ENCODE assay signal across 18 cellular contexts in genomic region chr4:172654482-172654881, GRCh38.
DNase-seq lines count a peak whose midpoint lies in the region; ATAC-seq and TF ChIP-seq lines count a peak whose summit lies in the region.
"Had no signal": no experiment of that assay in that cellular context is flagged by ENCODE, and none has a peak within 500 bp of the region (broad histone marks: within the 10 kb centered on the region; RNA-seq: fewer than 3 reads in every experiment).

No MANE protein-coding gene starts in this region.

- H3K36me3 Mint-ChIP-seq in endodermal cell (ENCODE audit: low read depth), result no peaks in the 10 kb centered on the region
- H3K36me3 Mint-ChIP-seq: CD8-positive, alpha-beta memory T cell had no signal

- TF ChIP-seq CTCF in endodermal cell (conservative IDR thresholded peaks at IDR 0.05), result no peak

- H3K4me3 ChIP-seq in endodermal cell (ENCODE audit: low read length), result no peak overlapping the region
- H3K4me3 ChIP-seq: A549 had no signal

- no peak overlapping the region for H3K27ac ChIP-seq in endodermal cell (ENCODE audit: low read depth, low read length)
- H3K27ac ChIP-seq: A549 had no signal

- peaks cover 3% of the 10 kb centered on the region for H3K4me1 Mint-ChIP-seq in endodermal cell
- H3K4me1 Mint-ChIP-seq: CD8-positive, alpha-beta memory T cell had no signal

- H3K27me3 Mint-ChIP-seq in endodermal cell (ENCODE audit: insufficient read depth), result no peaks in the 10 kb centered on the region
- H3K27me3 Mint-ChIP-seq: CD8-positive, alpha-beta memory T cell had no signal

- H3K9me3 Mint-ChIP-seq in endodermal cell, result peaks cover 2% of the 10 kb centered on the region
- H3K9me3 Mint-ChIP-seq: H9 had no signal

- no peak for ATAC-seq in GM18909 (IDR thresholded peaks at IDR 0.05; ENCODE audit: poor library complexity, unreplicated experiment)
- no peak for ATAC-seq in left lobe of liver
- ATAC-seq: A549, Panc1, SK-N-SH treated with all-trans-retinoic acid at 6 μM for 48 hours had no signal

- 80 to 96% methylated on average over 2 to 3 of the region's 3 CpGs for WGBS in endodermal cell (ENCODE audit: insufficient coverage in 1 of 2, insufficient read length in 1 of 2), 2 experiments

- H3K27me3 ChIP-seq in endodermal cell (ENCODE audit: control insufficient read depth, insufficient read depth, low read length, poor library complexity, severe bottlenecking), result no peaks in the 10 kb centered on the region

- no peak overlapping the region for H3K4me3 Mint-ChIP-seq in endodermal cell
- H3K4me3 Mint-ChIP-seq: CD8-positive, alpha-beta memory T cell; H9 had no signal

- no peak overlapping the region for H3K27ac Mint-ChIP-seq in endodermal cell
- H3K27ac Mint-ChIP-seq: CD8-positive, alpha-beta memory T cell; H9 had no signal

- no peaks in the 10 kb centered on the region for H3K9me3 ChIP-seq in endodermal cell (ENCODE audit: control insufficient read depth, low read length)
- H3K9me3 ChIP-seq: A549 had no signal

- DNase-seq in Ammon's horn (ENCODE audit: low spot score), result peak; percentile 5
- peak; percentile 7 for DNase-seq in DMS53 treated with DMSO at 0.1 percent for 48 hours (lab: John Stamatoyannopoulos, UW; ENCODE audit: unreplicated experiment)
- DNase-seq in NCI-H82 treated with DMSO at 0.1 percent for 48 hours (lab: John Stamatoyannopoulos, UW; ENCODE audit: unreplicated experiment), result peak; percentile 44
- peak; percentile 75 for DNase-seq in kidney tubule cell (ENCODE audit: low spot score)
- no peak for DNase-seq in stimulated activated CD4-positive, alpha-beta T cell treated with anti-CD3 and anti-CD28 coated beads, Interleukin-4, amount 100 ng/mL, for 24 hours
- DNase-seq in left lobe of liver (ENCODE audit: low spot score), result no peak
- DNase-seq in endodermal cell, result no peak
- DNase-seq: CD8-positive, alpha-beta memory T cell; DMS 273 treated with DMSO at 0.1 percent for 48 hours; EL; H9; MM.1S; NK-92 treated with Interleukin-12 subunit alpha and Interleukin-12 subunit beta, amount 100 ng/mL, for 24 hours; Right ventricle myocardium superior had no signal

- no peaks in the 10 kb centered on the region for H3K36me3 ChIP-seq in endodermal cell (ENCODE audit: control insufficient read depth, insufficient read depth, low read length)

- no peaks in the 10 kb centered on the region for H3K4me1 ChIP-seq in endodermal cell (ENCODE audit: control insufficient read depth, insufficient read depth, low read length)
- H3K4me1 ChIP-seq: A549 had no signal

- no peak overlapping the region for H3K9ac ChIP-seq in endodermal cell (ENCODE audit: extremely low read depth, low read length, poor library complexity, severe bottlenecking)

Comparison
In these comparisons a context has a peak if more than half of its experiments do, and no peak if none do; other contexts are left out.
1. DNase-seq: peak in Ammon's horn (single experiment), DMS53 treated with DMSO at 0.1 percent for 48 hours (single experiment), NCI-H82 treated with DMSO at 0.1 percent for 48 hours (single experiment) and kidney tubule cell (single experiment); none in stimulated activated CD4-positive, alpha-beta T cell treated with anti-CD3 and anti-CD28 coated beads, Interleukin-4, amount 100 ng/mL, for 24 hours (single experiment), left lobe of liver (single experiment) and endodermal cell (single experiment).